13 cellular contexts compared by ENCODE assay signal in genomic region chr11:114813216-114813615, GRCh38.
DNase-seq lines count a peak whose midpoint lies in the region; ATAC-seq, FAIRE-seq and TF ChIP-seq lines count a peak whose summit lies in the region.
"Had no signal": no experiment of that assay in that cellular context is flagged by ENCODE, and none has a peak within 500 bp of the region (broad histone marks: within the 10 kb centered on the region; RNA-seq: fewer than 3 reads in every experiment).

No MANE protein-coding gene starts in this region.

- H4K91ac ChIP-seq in H1 (replicated peaks; ENCODE audit: insufficient read length, low read length), result no peak overlapping the region

- no peak overlapping the region for H4K8ac ChIP-seq in H1 (ENCODE audit: extremely low read depth, insufficient read depth, low read length)

- no peak overlapping the region for H3K23ac ChIP-seq in H1 (ENCODE audit: insufficient read length)

- H3K27me3 ChIP-seq in H1 (replicated peaks in 1 of 4; ENCODE audit: control insufficient read depth in 3 of 4, extremely low read depth in 1 of 4, insufficient read depth in 3 of 4, low read length in 3 of 4), result no peaks in the 10 kb centered on the region

- WGBS in H1 (ENCODE audit: extremely low coverage in 1 of 2, insufficient coverage in 1 of 2, insufficient read length in 1 of 2, insufficient replicate concordance in 2 of 2, low coverage in 1 of 2, low lambda C conversion rate in 2 of 2, missing lambda C conversion rate in 1 of 2), 2 experiments, result 90% methylated on average over 4 of the region's 4 CpGs; no CpG with 5 or more reads in 1 of the 2 experiments

- no peak overlapping the region for H4K5ac ChIP-seq in H1 (ENCODE audit: insufficient read length, low read depth, low read length)

- H3K4me2 ChIP-seq in H1 (ENCODE audit: insufficient read depth in 1 of 2, low read depth in 2 of 2, low read length in 2 of 2), result no peak overlapping the region

- CTCF ChIA-PET in H1 (lab: Charles Lee; ENCODE audit: partially characterized antibody), result interaction anchor here (0.6 to 0.8 kb wide), 2 partner anchors 38 to 105 kb away, joined by 3 read pairs; no protein-coding TSS in a partner anchor

- H2AK5ac ChIP-seq in H1 (ENCODE audit: low read depth, low read length), result no peak overlapping the region

- H2AFZ ChIP-seq in H1 (ENCODE audit: low read length), result no peak overlapping the region

- peak; percentile 5 for DNase-seq in NCI-H82 (lab: John Stamatoyannopoulos, UW)
- no peak for DNase-seq in NCI-H82 treated with DMSO at 0.1 percent for 48 hours (lab: John Stamatoyannopoulos, UW; ENCODE audit: unreplicated experiment)
- DNase-seq in H1 (ENCODE audit: low read depth in 1 of 2, low spot score in 2 of 2), result no peak
- DNase-seq in NCI-H2081 (lab: John Stamatoyannopoulos, UW), result no peak
- no peak for DNase-seq in hypothalamus (lab: John Stamatoyannopoulos, UW)
- DNase-seq: CD4-positive, alpha-beta T cell; DND-41; GF-D8 had no signal

- H3K18ac ChIP-seq in H1 (ENCODE audit: extremely low read depth, low read length), result no peak overlapping the region

- H3K4me3 ChIP-seq in H1 (ENCODE audit: extremely low read depth in 1 of 4, insufficient read depth in 2 of 4, low read depth in 3 of 4, low read length in 4 of 4), result no peak overlapping the region

- H3K27ac ChIP-seq in VCaP, result peak overlapping the region; percentile 26; the same call in 1 of the 2 replicates
- H3K27ac ChIP-seq in H1 (ENCODE audit: low read depth, low read length), result no peak overlapping the region
- H3K27ac ChIP-seq: HL-60 had no signal

- no peak overlapping the region for H3K4ac ChIP-seq in H1 (replicated peaks; ENCODE audit: insufficient read length, low read depth, low read length)

- no peaks in the 10 kb centered on the region for H3K9me3 ChIP-seq in H1 (ENCODE audit: insufficient read depth in 2 of 2, low read depth in 1 of 2, low read length in 1 of 2)

- POLR2A ChIA-PET in H1 (lab: Charles Lee; ENCODE audit: partially characterized antibody), result no interaction called here

- H2BK15ac ChIP-seq in H1 (ENCODE audit: low read length), result no peak overlapping the region

- no peak for FAIRE-seq in H1 (lab: Jason Lieb, UNC)
- FAIRE-seq: H54 had no signal

- TF ChIP-seq EP300 in H1 (IDR thresholded peaks at IDR 0.05; ENCODE audit: borderline replicate concordance in 1 of 2, low read depth in 2 of 2, low read length in 2 of 2), result no peak

- no peak overlapping the region for H3K14ac ChIP-seq in H1 (ENCODE audit: insufficient read length)

- ATAC-seq in GM18873 (IDR thresholded peaks at IDR 0.05; ENCODE audit: low FRiP score, unreplicated experiment), result no peak
- ATAC-seq: HCT116 had no signal

- no peak for TF ChIP-seq POLR2A in H1 (IDR thresholded peaks at IDR 0.05; ENCODE audit: control extremely low read depth in 1 of 2, low read depth in 2 of 2, low read length in 2 of 2)

- no peak overlapping the region for H2BK12ac ChIP-seq in H1 (ENCODE audit: low read depth, low read length)

- H3K23me2 ChIP-seq in H1 (ENCODE audit: low read depth, low read length), result no peaks in the 10 kb centered on the region

- H3K79me2 ChIP-seq in H1 (ENCODE audit: control insufficient read depth in 1 of 2, insufficient read depth in 2 of 2, low read length in 2 of 2), result no peaks in the 10 kb centered on the region

- peaks cover 2 to 16% (median 8%) of the 10 kb centered on the region in 4 experiments; a peak in 4 of 7 replicates for H3K4me1 ChIP-seq in H1 (replicated peaks in 1 of 4; ENCODE audit: control insufficient read depth in 3 of 4, insufficient read depth in 4 of 4, low read length in 3 of 4)

- no peaks in the 10 kb centered on the region for H3K36me3 ChIP-seq in H1 (ENCODE audit: control insufficient read depth in 2 of 4, insufficient read depth in 4 of 4, low read length in 3 of 4)

- no peaks in the 10 kb centered on the region for H3K79me1 ChIP-seq in H1 (ENCODE audit: low read depth, low read length)

- H3K9ac ChIP-seq in H1 (replicated peaks in 1 of 4; ENCODE audit: extremely low read depth in 1 of 4, low read depth in 3 of 4, low read length in 3 of 4), result no peak overlapping the region

- H2BK5ac ChIP-seq in H1 (ENCODE audit: low read depth, low read length), result no peak overlapping the region

- peak overlapping the region; percentile 34; the same call in 1 of the 2 replicates for H2BK20ac ChIP-seq in H1 (ENCODE audit: low read length)

- no peak overlapping the region for H2BK120ac ChIP-seq in H1 (replicated peaks; ENCODE audit: low read depth, low read length)

- no peaks in the 10 kb centered on the region for H4K20me1 ChIP-seq in H1 (replicated peaks in 1 of 2; ENCODE audit: control insufficient read depth in 1 of 2, insufficient read depth in 2 of 2, low read length in 2 of 2)

- H3K56ac ChIP-seq in H1 (replicated peaks; ENCODE audit: insufficient read length, low read depth, low read length), result no peak overlapping the region

- TF ChIP-seq CTCF in VCaP (conservative IDR thresholded peaks at IDR 0.05) (no peak; the same call in 1 of the 2 replicates), H1 (IDR thresholded peaks at IDR 0.05; ENCODE audit: control extremely low read depth in 1 of 3, insufficient read depth in 1 of 3, low read depth in 1 of 3, low read length in 3 of 3) (no peak)

- no peak for TF ChIP-seq RAD21 in H1 (IDR thresholded peaks at IDR 0.05 in 1 of 2, conservative IDR thresholded peaks at IDR 0.05 in 1 of 2; ENCODE audit: low read depth in 2 of 2, low read length in 2 of 2)

TF ChIP-seq in H1, 55 proteins besides CTCF, POLR2A, EP300 and RAD21:
- TF ChIP-seq ASH2L (IDR thresholded peaks at IDR 0.05; ENCODE audit: low read length), result no peak
- TF ChIP-seq GTF2F1 (IDR thresholded peaks at IDR 0.05; ENCODE audit: borderline replicate concordance, low read depth, low read length), result no peak
- no peak for TF ChIP-seq KDM1A (IDR thresholded peaks at IDR 0.05; ENCODE audit: borderline replicate concordance, low read length)
- TF ChIP-seq RFX5 (IDR thresholded peaks at IDR 0.05; ENCODE audit: borderline replicate concordance, low read depth, low read length), result no peak
- no peak for TF ChIP-seq POU5F1 (IDR thresholded peaks at IDR 0.05; ENCODE audit: low read depth, low read length)
- no peak for TF ChIP-seq RNF2 (IDR thresholded peaks at IDR 0.05; ENCODE audit: borderline replicate concordance, low read depth, low read length, missing control alignments, poor library complexity, severe bottlenecking)
- TF ChIP-seq CREB1 (IDR thresholded peaks at IDR 0.05), result no peak
- TF ChIP-seq CHD1 (IDR thresholded peaks at IDR 0.05; ENCODE audit: low read depth, low read length), result no peak
- no peak for TF ChIP-seq BRCA1 (IDR thresholded peaks at IDR 0.05; ENCODE audit: low read depth, low read length)
- TF ChIP-seq SP2 (IDR thresholded peaks at IDR 0.05; ENCODE audit: low read length), result no peak
- no peak for TF ChIP-seq MAX (IDR thresholded peaks at IDR 0.05)
- no peak for TF ChIP-seq CBX8 (IDR thresholded peaks at IDR 0.05; ENCODE audit: borderline replicate concordance, low read depth, low read length)
- no peak for TF ChIP-seq SIX5 (IDR thresholded peaks at IDR 0.05; ENCODE audit: low read depth, low read length)
- no peak for TF ChIP-seq PHF8 (conservative IDR thresholded peaks at IDR 0.05; ENCODE audit: low read depth, low read length)
- no peak for TF ChIP-seq SIN3A (conservative IDR thresholded peaks at IDR 0.05 in 1 of 2, IDR thresholded peaks at IDR 0.05 in 1 of 2; ENCODE audit: low read depth in 1 of 2, low read length in 2 of 2)
- TF ChIP-seq SP1 (IDR thresholded peaks at IDR 0.05; ENCODE audit: low read depth, low read length), result no peak
